ENCODE assay signal across 7 cellular contexts in genomic region chr17:58447039-58447975, GRCh38. TPM values are rescaled to one million over a fixed set of nuclear protein-coding genes. Genes with fewer than 3 reads are reported as not detected.
DNase-seq lines count a peak whose midpoint lies in the region; ATAC-seq and TF ChIP-seq lines count a peak whose summit lies in the region.

No MANE protein-coding gene starts in this region.

- ATAC-seq in activated naive CD8-positive, alpha-beta T cell treated with anti-CD3 and anti-CD28 coated beads, Interleukin-2, amount 50 U/mL, for 24 hours = peak; percentile 95
- ATAC-seq in right cardiac atrium (peak; percentile 71 to 74), HG02840 (IDR thresholded peaks at IDR 0.05; ENCODE audit: low FRiP score, unreplicated experiment) (no peak)

- WGBS in right cardiac atrium = 67% methylated on average over 9 of the region's 9 CpGs

- DNase-seq in GM13977 (ENCODE audit: low spot score) = peak; percentile 67
- peak; percentile 80 for DNase-seq in NCI-H1436 (lab: John Stamatoyannopoulos, UW)
- DNase-seq in SW 1271 (lab: John Stamatoyannopoulos, UW) = peak; percentile 32 to 72
- peak; percentile 69 for DNase-seq in activated naive CD8-positive, alpha-beta T cell treated with anti-CD3 and anti-CD28 coated beads, Interleukin-2, amount 50 U/mL, for 24 hours
- peak; percentile 44 to 74 (median 69) for DNase-seq in right cardiac atrium
- peak; percentile 47 to 63 for DNase-seq in stimulated activated CD4-positive, alpha-beta T cell treated with anti-CD3 and anti-CD28 coated beads, Interleukin-12 subunit alpha, Interleukin-12 subunit beta, amount 100 ng/mL, for 24 hours (ENCODE audit: low read depth in 2 of 2)

- in situ Hi-C loops in GM13977 (cut with MboI; ENCODE audit: low pct_unique_long_range_greater_than_20kb, low sequenced_read_pairs, unreplicated experiment) = loop anchor here (10.0 kb wide), 1 partner anchor 143 kb away; no protein-coding TSS in a partner anchor

- H3K9me3 ChIP-seq in right cardiac atrium (ENCODE audit: control insufficient read depth, low read length) = no peaks in the 10 kb centered on the region

- no peaks in the 10 kb centered on the region for H3K4me1 Mint-ChIP-seq in activated naive CD8-positive, alpha-beta T cell treated with anti-CD3 and anti-CD28 coated beads, Interleukin-2, amount 50 U/mL, for 24 hours

- H3K4me3 Mint-ChIP-seq in activated naive CD8-positive, alpha-beta T cell treated with anti-CD3 and anti-CD28 coated beads, Interleukin-2, amount 50 U/mL, for 24 hours = no peak overlapping the region

- no peak overlapping the region for H3K27ac ChIP-seq in right cardiac atrium (ENCODE audit: low read length)

- H3K4me3 ChIP-seq in right cardiac atrium (ENCODE audit: low read length) = no peak overlapping the region

- intact Hi-C loops in right cardiac atrium (cut with DNase I) = loop anchor here in 3 of 4 donors (10.0 kb wide), 2 partner anchors 133 to 143 kb away; no protein-coding TSS in a partner anchor

- H3K27me3 ChIP-seq in right cardiac atrium (ENCODE audit: control insufficient read depth, insufficient read depth) = no peaks in the 10 kb centered on the region

- peaks cover 10% of the 10 kb centered on the region for H3K36me3 Mint-ChIP-seq in activated naive CD8-positive, alpha-beta T cell treated with anti-CD3 and anti-CD28 coated beads, Interleukin-2, amount 50 U/mL, for 24 hours (ENCODE audit: low read depth)

- no peak overlapping the region for H3K27ac Mint-ChIP-seq in activated naive CD8-positive, alpha-beta T cell treated with anti-CD3 and anti-CD28 coated beads, Interleukin-2, amount 50 U/mL, for 24 hours

- peak; percentile 86 for TF ChIP-seq CTCF in GM13977 (IDR thresholded peaks at IDR 0.05; ENCODE audit: extremely low read depth, insufficient read depth, missing control alignments)

- H3K27me3 Mint-ChIP-seq in activated naive CD8-positive, alpha-beta T cell treated with anti-CD3 and anti-CD28 coated beads, Interleukin-2, amount 50 U/mL, for 24 hours = no peaks in the 10 kb centered on the region

- H3K9me3 Mint-ChIP-seq in activated naive CD8-positive, alpha-beta T cell treated with anti-CD3 and anti-CD28 coated beads, Interleukin-2, amount 50 U/mL, for 24 hours = no peaks in the 10 kb centered on the region

- H3K4me1 ChIP-seq in right cardiac atrium (ENCODE audit: control insufficient read depth, insufficient read depth, low read length) = no peaks in the 10 kb centered on the region

RNA-seq across cellular contexts. Expression of gene RNF43, which starts 30.0 kb away (rescaled TPM):
- total RNA-seq in right cardiac atrium = 1 to 10 TPM; 2.0 to 8.1 (median 4.3) TPM
- polyA plus RNA-seq in right cardiac atrium = 3.7 TPM

RNA-seq across cellular contexts. Expression of gene HSF5, which starts 40.9 kb away (rescaled TPM):
- under 1 TPM in 3 of 4 donors, not detected in 1; 0.06 to 0.23 (median 0.08) TPM for total RNA-seq in right cardiac atrium
- polyA plus RNA-seq in right cardiac atrium = 0.02 TPM
